In the genomic region with DNA sequence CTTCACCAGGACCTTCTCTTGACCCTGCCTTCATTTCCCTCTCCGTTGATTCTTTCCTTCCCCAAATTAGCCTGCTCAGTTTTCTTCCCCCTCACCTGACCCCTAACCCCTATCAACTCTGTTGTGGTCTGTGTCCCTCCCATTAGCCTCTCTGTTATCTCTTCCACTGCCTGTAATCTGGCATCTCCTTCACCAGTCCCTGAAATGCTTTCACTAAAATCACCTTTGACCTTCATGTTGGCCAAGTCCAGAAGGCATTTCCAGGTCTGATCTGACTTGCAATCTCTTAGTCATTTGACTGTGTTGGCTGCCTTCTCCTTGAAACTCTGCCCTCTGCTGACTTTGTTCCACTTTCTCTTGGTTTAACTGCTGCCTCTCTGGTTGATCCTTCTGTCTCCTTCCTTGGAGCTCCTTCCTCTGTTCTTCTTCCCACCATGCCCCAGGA, we compare ENCODE assay signal across 8 cellular contexts. TPM values are rescaled to one million over a fixed set of nuclear protein-coding genes. Genes with fewer than 3 reads are reported as not detected.
DNase-seq lines count a peak whose midpoint lies in the region; ATAC-seq, FAIRE-seq and TF ChIP-seq lines count a peak whose summit lies in the region.

No MANE protein-coding gene starts in this region.

- no peak overlapping the region for H3K27ac ChIP-seq in mesendoderm (ENCODE audit: low read depth, low read length)

- H3K36me3 ChIP-seq in mesendoderm (ENCODE audit: control insufficient read depth, insufficient read depth, low read length): peaks cover 2% of the 10 kb centered on the region

- H3K9ac ChIP-seq in mesendoderm (ENCODE audit: low read length): peak overlapping the region; percentile 7

- no peaks in the 10 kb centered on the region for H3K79me2 ChIP-seq in mesendoderm (ENCODE audit: control insufficient read depth, insufficient read depth, low read length)

- no peaks in the 10 kb centered on the region for H3K79me1 ChIP-seq in mesendoderm (ENCODE audit: low read length)

- no peak overlapping the region for H2BK5ac ChIP-seq in mesendoderm (ENCODE audit: low read length)

- peak overlapping the region; percentile 74 for H3K27ac Mint-ChIP-seq in dendritic cell treated with granulocyte-macrophage colony-stimulating factor and Interleukin-4, amounts not matched to agents 40 ng/mL and 50 ng/mL, for 4 days

- no peak overlapping the region for H2AK5ac ChIP-seq in mesendoderm (ENCODE audit: low read length)

- H3K56ac ChIP-seq in mesendoderm (ENCODE audit: low read length): peak overlapping the region; percentile 92

- intact Hi-C loops in dendritic cell treated with granulocyte-macrophage colony-stimulating factor and Interleukin-4, amounts not matched to agents 40 ng/mL and 50 ng/mL, for 4 days (cut with micrococcal nuclease): loop anchor here (5.0 kb wide), 1 partner anchor 54 kb away; a partner anchor contains a TSS

- no peak overlapping the region for H4K8ac ChIP-seq in mesendoderm (ENCODE audit: low read depth, low read length)

- H4K5ac ChIP-seq in mesendoderm (ENCODE audit: low read length): no peak overlapping the region

- no peak for ATAC-seq in GM19397 (IDR thresholded peaks at IDR 0.05; ENCODE audit: unreplicated experiment)

- H2BK120ac ChIP-seq in mesendoderm (ENCODE audit: low read depth, low read length): no peak overlapping the region

- H2BK15ac ChIP-seq in mesendoderm (replicated peaks; ENCODE audit: low read depth): no peak overlapping the region

- peak overlapping the region; percentile 24 for H3K18ac ChIP-seq in mesendoderm (ENCODE audit: low read length)

- no peak for TF ChIP-seq POLR2A in GM12891 (IDR thresholded peaks at IDR 0.05; ENCODE audit: low read depth, low read length)

- H3K27me3 ChIP-seq in mesendoderm (ENCODE audit: insufficient read depth, low read length, poor library complexity): no peaks in the 10 kb centered on the region

- no CpG with 5 or more reads among the region's 1 CpG for WGBS in mesendoderm (ENCODE audit: extremely low coverage, insufficient coverage, low lambda C conversion rate)

- H3K4me2 ChIP-seq in mesendoderm (ENCODE audit: low read length): peak overlapping the region; percentile 14

- H3K4me1 Mint-ChIP-seq in dendritic cell treated with granulocyte-macrophage colony-stimulating factor and Interleukin-4, amounts not matched to agents 40 ng/mL and 50 ng/mL, for 4 days (ENCODE audit: low read depth): peaks cover 41% of the 10 kb centered on the region

- H3K23ac ChIP-seq in mesendoderm (ENCODE audit: low read length): no peak overlapping the region

- peaks cover 8% of the 10 kb centered on the region for H3K4me1 ChIP-seq in mesendoderm (ENCODE audit: control insufficient read depth, low read depth, low read length)

- FAIRE-seq in GM12891 (lab: Jason Lieb, UNC): peak; percentile 20

- H3K4me3 Mint-ChIP-seq in dendritic cell treated with granulocyte-macrophage colony-stimulating factor and Interleukin-4, amounts not matched to agents 40 ng/mL and 50 ng/mL, for 4 days: peak overlapping the region; percentile 76

- H3K4me3 ChIP-seq in AG10803 (ENCODE audit: low read length) (no peak overlapping the region; the same call in 1 of the 2 replicates), mesendoderm (ENCODE audit: low read length) (no peak overlapping the region)

- peak; percentile 59 for DNase-seq in AG10803 (ENCODE audit: low read depth)
- no peak for DNase-seq in GM12891 (ENCODE audit: insufficient read length, low spot score)
- DNase-seq in RKO (ENCODE audit: low spot score): peak; percentile 31
- DNase-seq in mesendoderm: peak; percentile 79
- DNase-seq in GM19238 (ENCODE audit: insufficient read length, low spot score): no peak
- no peak for DNase-seq in DMS153 (lab: John Stamatoyannopoulos, UW)

- H3K36me3 Mint-ChIP-seq in dendritic cell treated with granulocyte-macrophage colony-stimulating factor and Interleukin-4, amounts not matched to agents 40 ng/mL and 50 ng/mL, for 4 days (ENCODE audit: low read depth): no peaks in the 10 kb centered on the region

- H3K4ac ChIP-seq in mesendoderm (ENCODE audit: low read depth, low read length): no peak overlapping the region

- H3K27me3 Mint-ChIP-seq in dendritic cell treated with granulocyte-macrophage colony-stimulating factor and Interleukin-4, amounts not matched to agents 40 ng/mL and 50 ng/mL, for 4 days: peaks cover 26% of the 10 kb centered on the region

- TF ChIP-seq CTCF in AG10803 (conservative IDR thresholded peaks at IDR 0.05; ENCODE audit: low read length): peak; percentile 55

- no peaks in the 10 kb centered on the region for H3K9me3 Mint-ChIP-seq in dendritic cell treated with granulocyte-macrophage colony-stimulating factor and Interleukin-4, amounts not matched to agents 40 ng/mL and 50 ng/mL, for 4 days

TF ChIP-seq in GM12891, 5 proteins besides CTCF, POLR2A, EP300 and RAD21:
- TF ChIP-seq POLR2AphosphoS5 (IDR thresholded peaks at IDR 0.05; ENCODE audit: low read depth, low read length): no peak
- TF ChIP-seq SPI1 (IDR thresholded peaks at IDR 0.05; ENCODE audit: low read depth, low read length): no peak
- no peak for TF ChIP-seq PAX5 (IDR thresholded peaks at IDR 0.05; ENCODE audit: insufficient read depth, low read length, severe bottlenecking)
- TF ChIP-seq TAF1 (IDR thresholded peaks at IDR 0.05; ENCODE audit: low read depth, low read length): no peak

RNA-seq across cellular contexts. Expression of a gene that starts 28.2 kb away (rescaled TPM):
- polyA plus RNA-seq in GM12891 (2012; ENCODE audit: low read depth, missing spikeins): 4.4 TPM
- 22.7 TPM for polyA plus RNA-seq in mesendoderm (2013, experiment 1 of 2)
- polyA plus RNA-seq in mesendoderm (2013, experiment 2 of 2): 23.2 TPM

RNA-seq across cellular contexts. Expression of a gene that starts 32.6 kb away (rescaled TPM):
- polyA plus RNA-seq in GM12891 (2012; ENCODE audit: low read depth, missing spikeins): not detected
- not detected for polyA plus RNA-seq in mesendoderm (2013, experiment 1 of 2)
- not detected for polyA plus RNA-seq in mesendoderm (2013, experiment 2 of 2)

RNA-seq across cellular contexts. Expression of a gene that starts 51.7 kb away (rescaled TPM):
- 4.9 TPM for polyA plus RNA-seq in GM12891 (2012; ENCODE audit: low read depth, missing spikeins)
- polyA plus RNA-seq in mesendoderm (2013, experiment 1 of 2): 2.4 TPM
- polyA plus RNA-seq in mesendoderm (2013, experiment 2 of 2): 3.6 TPM

Comparison
In these comparisons a context has a peak if more than half of its experiments do, and no peak if none do; other contexts are left out.
1. DNase-seq: peak in AG10803 (single experiment), RKO (single experiment) and mesendoderm (single experiment); none in GM12891 (single experiment), GM19238 (single experiment) and DMS153 (single experiment).